ENCODE assay signal across 8 cellular contexts in the genomic region with DNA sequence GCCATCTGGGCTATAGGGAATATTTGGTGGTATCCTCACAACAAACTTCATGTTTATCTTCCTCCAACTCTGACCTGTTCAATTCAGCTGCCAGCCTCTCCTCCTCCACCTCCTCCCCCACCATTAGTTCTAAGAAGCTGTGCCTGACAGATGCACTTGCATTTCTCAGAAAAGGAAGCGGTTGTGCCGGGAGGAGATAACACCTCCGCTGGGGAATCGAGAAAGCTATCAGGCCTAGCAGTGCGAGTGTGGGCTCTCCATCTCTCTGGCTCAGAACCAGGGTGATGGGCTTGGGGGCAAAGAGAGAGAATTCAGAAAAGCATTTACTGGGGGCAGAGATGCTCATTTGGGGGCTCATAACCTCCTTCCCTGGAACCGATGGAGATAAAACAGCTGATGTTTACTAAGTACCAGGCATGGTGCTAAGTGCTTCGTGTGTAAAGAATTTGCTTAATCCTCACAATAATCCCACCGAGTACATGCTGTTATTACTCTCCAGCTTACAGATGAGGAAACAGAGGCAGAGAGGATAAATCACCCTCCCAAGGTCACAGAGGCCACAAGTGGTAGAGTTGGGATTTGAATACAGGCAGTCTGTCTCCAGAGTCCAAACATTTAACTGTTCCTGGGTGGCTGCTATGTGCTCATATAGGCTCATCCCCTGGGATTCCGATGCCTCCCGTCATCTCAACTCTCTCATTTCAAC. TPM values are rescaled to one million over a fixed set of nuclear protein-coding genes. Genes with fewer than 3 reads are reported as not detected.
A peak's percentile ranks its signal among the peaks of the same experiment; 100 is the strongest.
DNase-seq lines count a peak whose midpoint lies in the region; ATAC-seq and TF ChIP-seq lines count a peak whose summit lies in the region.

No MANE protein-coding gene starts in this region.

- no peaks in the 10 kb centered on the region for H3K27me3 ChIP-seq in gastrocnemius medialis

- H3K4me3 ChIP-seq in fibroblast of pulmonary artery (replicated peaks; ENCODE audit: low read depth, low read length), result peak overlapping the region; percentile 20
- no peak overlapping the region for H3K4me3 ChIP-seq in gastrocnemius medialis
- no peak overlapping the region for H3K4me3 ChIP-seq in lower leg skin (ENCODE audit: low read depth, poor library complexity, severe bottlenecking)

- peak overlapping the region; percentile 82 to 98 (median 92) for H3K27ac ChIP-seq in gastrocnemius medialis

- intact Hi-C loops in gastrocnemius medialis (cut with DNase I; ENCODE audit: low total_unique reads), result no loop called here
- intact Hi-C loops in lower leg skin (cut with DNase I; ENCODE audit: low total_unique reads), result no loop called here

- TF ChIP-seq CTCF in fibroblast of pulmonary artery (IDR thresholded peaks at IDR 0.05; ENCODE audit: low read length, missing control alignments), result no peak
- no peak for TF ChIP-seq CTCF in gastrocnemius medialis (IDR thresholded peaks at IDR 0.05 in 4 of 5, conservative IDR thresholded peaks at IDR 0.05 in 1 of 5)
- TF ChIP-seq CTCF in lower leg skin (IDR thresholded peaks at IDR 0.05), result no peak

- H3K36me3 ChIP-seq in gastrocnemius medialis, result no peaks in the 10 kb centered on the region

- WGBS in lower leg skin, 2 donors, result 61 to 68% methylated on average over 10 of the region's 10 CpGs

- DNase-seq in LHCN-M2 (ENCODE audit: low read depth) (peak; percentile 75), fibroblast of pulmonary artery (ENCODE audit: low read depth) (peak; percentile 71), gastrocnemius medialis (no peak), lower leg skin (ENCODE audit: low spot score in 2 of 2) (no peak), NCI-H1694 (lab: John Stamatoyannopoulos, UW) (no peak), NCI-H345 (lab: John Stamatoyannopoulos, UW) (no peak)
- DNase-seq in activated CD8-positive, alpha-beta memory T cell treated with anti-CD3 and anti-CD28 coated beads, Interleukin-2, amount 50 U/mL, for 24 hours (ENCODE audit: extremely low read depth), result peak; percentile 29

- no peaks in the 10 kb centered on the region for H3K9me3 ChIP-seq in gastrocnemius medialis

- in situ Hi-C loops in gastrocnemius medialis (cut with MboI; ENCODE audit: low sequenced_read_pairs in 4 of 4), result no loop called here

- ATAC-seq in GM18873 (IDR thresholded peaks at IDR 0.05; ENCODE audit: low FRiP score, unreplicated experiment), result peak; percentile 17
- peak in 1 of 2 donors; percentile 10 for ATAC-seq in gastrocnemius medialis

- H3K4me1 ChIP-seq in gastrocnemius medialis, result peaks cover 75 to 93% of the 10 kb centered on the region in 2 donors

- TF ChIP-seq POLR2A in gastrocnemius medialis (IDR thresholded peaks at IDR 0.05) (no peak), lower leg skin (IDR thresholded peaks at IDR 0.05) (no peak)

RNA-seq across cellular contexts. Expression of gene COX4I2, which starts 38.3 kb away (rescaled TPM):
- total RNA-seq in LHCN-M2 (2014; rRNA removed), result not detected in 2 replicates
- not detected for polyA plus RNA-seq in LHCN-M2 (2012)
- 10 to 100 TPM in 1 of 4 donors, 1 to 10 TPM in 3; 3.9 to 10.4 (median 4.3) TPM for total RNA-seq in gastrocnemius medialis
- total RNA-seq in lower leg skin, result 10 to 100 TPM in 1 of 4 donors, 1 to 10 TPM in 2, under 1 TPM in 1; 0.67 to 19.0 (median 3.3) TPM

RNA-seq across cellular contexts. Expression of gene BCL2L1, which starts 46.7 kb away (rescaled TPM):
- total RNA-seq in LHCN-M2 (2014; rRNA removed) (328 and 368 TPM in 2 replicates), gastrocnemius medialis (10 to 100 TPM; 41.5 to 87.8 (median 55.3) TPM), lower leg skin (100 to 1,000 TPM; 115 to 152 (median 125) TPM)
- 240 TPM for polyA plus RNA-seq in LHCN-M2 (2012)

Comparison
In these comparisons a context has a peak if more than half of its experiments do, and no peak if none do; other contexts are left out.
1. DNase-seq: peak in LHCN-M2 (single experiment), activated CD8-positive, alpha-beta memory T cell treated with anti-CD3 and anti-CD28 coated beads, Interleukin-2, amount 50 U/mL, for 24 hours (single experiment) and fibroblast of pulmonary artery (single experiment); none in gastrocnemius medialis (0 of 2), lower leg skin (0 of 2), NCI-H1694 (single experiment) and NCI-H345 (single experiment).